In genomic region chr6:38808039-38808438, GRCh38 we compare ENCODE assay signal across 1 cellular context.
"Had no signal": no experiment of that assay in that cellular context is flagged by ENCODE, and none has a peak within 500 bp of the region (broad histone marks: within the 10 kb centered on the region; RNA-seq: fewer than 3 reads in every experiment).

No MANE protein-coding gene starts in this region.

- ATAC-seq: GM12878 had no signal

- H3K4me3 ChIP-seq: GM12878 had no signal
